ENCODE assay signal across 26 cellular contexts in the genomic region with DNA sequence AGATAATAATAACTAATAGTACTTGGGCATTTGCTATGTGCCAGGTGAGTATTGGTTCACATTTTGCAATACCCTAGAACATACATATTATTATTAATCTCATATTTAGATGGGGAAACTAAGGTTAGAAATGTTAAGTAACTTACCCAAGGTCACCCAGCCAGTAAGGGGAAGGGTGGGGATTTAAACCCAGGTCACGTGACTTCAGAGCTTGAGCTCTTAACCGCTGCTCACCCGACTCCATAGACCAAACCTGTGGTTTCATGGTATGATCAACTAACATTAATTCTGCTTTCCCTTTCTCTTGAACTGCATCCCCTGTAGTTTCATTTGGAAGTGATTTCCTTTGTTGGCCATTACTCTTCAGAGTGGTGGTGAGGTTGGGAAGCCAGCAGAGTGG.
"Had no signal": no experiment of that assay in that cellular context is flagged by ENCODE, and none has a peak within 500 bp of the region (broad histone marks: within the 10 kb centered on the region; RNA-seq: fewer than 3 reads in every experiment).

No MANE protein-coding gene starts in this region.

- H3K4me1 Mint-ChIP-seq: immature natural killer cell; naive thymus-derived CD4-positive, alpha-beta T cell; stimulated activated effector memory CD8-positive, alpha-beta T cell treated with anti-CD3 and anti-CD28 coated beads, Interleukin-12 subunit alpha, Interleukin-12 subunit beta, amount 100 ng/mL, for 72 hours had no signal

- DNase-seq: hypothalamus; immature natural killer cell; kidney; left ventricle myocardium inferior; mesendoderm; midbrain; mucosa of descending colon; naive thymus-derived CD4-positive, alpha-beta T cell; ovary; retina; right cardiac atrium; sigmoid colon; small intestine; spleen; stimulated activated CD4-positive, alpha-beta T cell treated with anti-CD3 and anti-CD28 coated beads, Interleukin-4, amount 100 ng/mL, for 24 hours; stimulated activated naive CD4-positive, alpha-beta T cell; tibial artery; trophoblast cell; upper lobe of right lung had no signal

- H3K9me3 Mint-ChIP-seq: immature natural killer cell had no signal

- H3K36me3 Mint-ChIP-seq: immature natural killer cell; naive thymus-derived CD4-positive, alpha-beta T cell; natural killer cell treated with Interleukin-12 subunit alpha and Interleukin-12 subunit beta and Interleukin-15 and Interleukin-18, amount 100 ng/mL, for 72 hours; stimulated activated effector memory CD8-positive, alpha-beta T cell treated with anti-CD3 and anti-CD28 coated beads, Interleukin-12 subunit alpha, Interleukin-12 subunit beta, amount 100 ng/mL, for 72 hours had no signal

- H3K27ac Mint-ChIP-seq: immature natural killer cell; naive thymus-derived CD4-positive, alpha-beta T cell; natural killer cell treated with Interleukin-12 subunit alpha and Interleukin-12 subunit beta and Interleukin-15 and Interleukin-18, amount 100 ng/mL, for 72 hours; progenitor cell of endocrine pancreas; stimulated activated effector memory CD8-positive, alpha-beta T cell treated with anti-CD3 and anti-CD28 coated beads, Interleukin-12 subunit alpha, Interleukin-12 subunit beta, amount 100 ng/mL, for 72 hours; stimulated activated naive CD8-positive, alpha-beta T cell treated with anti-CD3 and anti-CD28 coated beads, Interleukin-15, Interleukin-2, amounts not matched to agents 100 ng/mL and 50 ng/mL, for 24 hours had no signal

- H3K4me3 ChIP-seq: left ventricle myocardium inferior, lung, mucosa of descending colon, ovary, sigmoid colon, spleen, suprapubic skin, thoracic aorta, tibial artery, upper lobe of right lung had no signal

- H3K4me3 Mint-ChIP-seq: immature natural killer cell; naive thymus-derived CD4-positive, alpha-beta T cell; natural killer cell treated with Interleukin-12 subunit alpha and Interleukin-12 subunit beta and Interleukin-15 and Interleukin-18, amount 100 ng/mL, for 72 hours; stimulated activated effector memory CD8-positive, alpha-beta T cell treated with anti-CD3 and anti-CD28 coated beads, Interleukin-12 subunit alpha, Interleukin-12 subunit beta, amount 100 ng/mL, for 72 hours; stimulated activated naive CD8-positive, alpha-beta T cell treated with anti-CD3 and anti-CD28 coated beads, Interleukin-15, Interleukin-2, amounts not matched to agents 100 ng/mL and 50 ng/mL, for 24 hours had no signal

- H3K27me3 Mint-ChIP-seq: stimulated activated naive CD8-positive, alpha-beta T cell treated with anti-CD3 and anti-CD28 coated beads, Interleukin-15, Interleukin-2, amounts not matched to agents 100 ng/mL and 50 ng/mL, for 24 hours had no signal
